In the genomic region with DNA sequence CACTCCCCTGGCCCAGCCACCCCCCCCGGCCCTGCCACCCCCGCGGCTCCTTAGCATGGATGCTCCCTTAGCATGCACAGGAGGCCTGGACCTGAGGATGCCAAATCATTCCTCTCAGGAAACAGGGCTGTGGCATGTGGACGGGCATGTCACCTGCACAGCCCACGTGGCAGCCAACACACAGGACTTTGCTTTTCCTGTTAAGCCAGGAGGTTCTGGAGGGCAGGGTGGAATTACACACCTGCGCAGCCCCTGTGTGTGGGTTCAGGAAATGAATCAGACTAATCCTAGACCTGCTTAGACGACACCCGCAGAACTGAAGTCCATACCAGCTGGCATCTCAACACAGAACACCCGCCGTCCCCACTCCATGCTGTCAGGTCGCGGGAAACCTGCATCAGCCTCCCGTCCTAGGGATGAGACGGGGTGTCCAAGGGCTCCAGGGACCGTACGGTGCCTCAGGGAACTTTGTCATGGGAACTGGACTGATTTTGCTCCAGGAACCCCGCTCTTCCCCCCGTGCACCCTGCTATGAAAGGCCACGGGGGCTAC, we compare ENCODE assay signal across 29 cellular contexts. TPM values are rescaled to one million over a fixed set of nuclear protein-coding genes. Genes with fewer than 3 reads are reported as not detected.
DNase-seq lines count a peak whose midpoint lies in the region; ATAC-seq and TF ChIP-seq lines count a peak whose summit lies in the region.
"Had no signal": no experiment of that assay in that cellular context is flagged by ENCODE, and none has a peak within 500 bp of the region (broad histone marks: within the 10 kb centered on the region; RNA-seq: fewer than 3 reads in every experiment).

No MANE protein-coding gene starts in this region.

- peak overlapping the region; percentile 31 for H3K27ac Mint-ChIP-seq in activated CD4-positive, alpha-beta T cell treated with anti-CD3 and anti-CD28 coated beads for 36 hours
- H3K27ac Mint-ChIP-seq in CD4-positive, alpha-beta memory T cell = peak overlapping the region in 5 of 7 donors; percentile 37 to 76 (median 60)
- peak overlapping the region; percentile 4 for H3K27ac Mint-ChIP-seq in dendritic cell treated with granulocyte-macrophage colony-stimulating factor and Interleukin-4, amounts not matched to agents 40 ng/mL and 50 ng/mL, for 4 days
- H3K27ac Mint-ChIP-seq: mesothelial cell of epicardium; T-helper 1 cell treated with Interleukin-12 subunit alpha and Interleukin-12 subunit beta and Interleukin-4 antibody, amounts not matched to agents 30 μg/mL and 1 μg/mL, for 36 hours had no signal

- no peak overlapping the region for H2AFZ ChIP-seq in osteoblast (ENCODE audit: low read length)

- CTCF ChIA-PET in activated CD4-positive, alpha-beta T cell treated with anti-CD3 and anti-CD28 coated beads for 36 hours (lab: Charles Lee) = interaction anchor here (0.5 to 0.8 kb wide), 2 partner anchors 30 to 165 kb away, joined by 3 read pairs; no protein-coding TSS in a partner anchor
- CTCF ChIA-PET in CD4-positive, alpha-beta memory T cell (lab: Charles Lee; ENCODE audit: partially characterized antibody) = no interaction called here

- no peak overlapping the region for H3K4me3 Mint-ChIP-seq in activated CD4-positive, alpha-beta T cell treated with anti-CD3 and anti-CD28 coated beads for 36 hours
- H3K4me3 Mint-ChIP-seq in CD4-positive, alpha-beta memory T cell = no peak overlapping the region
- no peak overlapping the region for H3K4me3 Mint-ChIP-seq in dendritic cell treated with granulocyte-macrophage colony-stimulating factor and Interleukin-4, amounts not matched to agents 40 ng/mL and 50 ng/mL, for 4 days
- H3K4me3 Mint-ChIP-seq: mesothelial cell of epicardium; naive thymus-derived CD4-positive, alpha-beta T cell; T-helper 1 cell treated with Interleukin-12 subunit alpha and Interleukin-12 subunit beta and Interleukin-4 antibody, amounts not matched to agents 30 μg/mL and 1 μg/mL, for 36 hours had no signal

- H3K36me3 Mint-ChIP-seq in activated CD4-positive, alpha-beta T cell treated with anti-CD3 and anti-CD28 coated beads for 36 hours (ENCODE audit: low read depth) = peaks cover 21% of the 10 kb centered on the region
- peaks cover 29 to 61% of the 10 kb centered on the region in 2 donors for H3K36me3 Mint-ChIP-seq in CD4-positive, alpha-beta memory T cell
- peaks cover 97% of the 10 kb centered on the region for H3K36me3 Mint-ChIP-seq in dendritic cell treated with granulocyte-macrophage colony-stimulating factor and Interleukin-4, amounts not matched to agents 40 ng/mL and 50 ng/mL, for 4 days (ENCODE audit: low read depth)

- H3K4me2 ChIP-seq in osteoblast (ENCODE audit: insufficient read depth, low read length) = no peak overlapping the region

- H3K4me1 Mint-ChIP-seq in activated CD4-positive, alpha-beta T cell treated with anti-CD3 and anti-CD28 coated beads for 36 hours = peaks cover 43% of the 10 kb centered on the region
- H3K4me1 Mint-ChIP-seq in CD4-positive, alpha-beta memory T cell = peaks cover 26 to 77% (median 54%) of the 10 kb centered on the region in 4 donors
- H3K4me1 Mint-ChIP-seq in dendritic cell treated with granulocyte-macrophage colony-stimulating factor and Interleukin-4, amounts not matched to agents 40 ng/mL and 50 ng/mL, for 4 days (ENCODE audit: low read depth) = peaks cover 67% of the 10 kb centered on the region

- no peaks in the 10 kb centered on the region for H3K27me3 ChIP-seq in CD4-positive, alpha-beta memory T cell (ENCODE audit: insufficient read depth, low read length)
- H3K27me3 ChIP-seq in osteoblast (ENCODE audit: insufficient read depth, low read length) = no peaks in the 10 kb centered on the region
- H3K27me3 ChIP-seq: spleen, tibial nerve had no signal

- DNase-seq in activated CD4-positive, alpha-beta T cell treated with anti-CD3 and anti-CD28 coated beads for 36 hours = no peak
- DNase-seq in activated CD4-positive, alpha-beta T cell treated with anti-CD3 and anti-CD28 coated beads, Interleukin-2, amount 50 U/mL, for 4 hours = no peak
- no peak for DNase-seq in CD4-positive, alpha-beta memory T cell
- peak; percentile 10 for DNase-seq in osteoblast (ENCODE audit: insufficient read length, low spot score, missing footprints)
- no peak for DNase-seq in stimulated activated CD4-positive, alpha-beta T cell treated with anti-CD3 and anti-CD28 coated beads, Interleukin-12 subunit alpha, Interleukin-12 subunit beta, amount 100 ng/mL, for 4 hours
- no peak for DNase-seq in GOT3 (lab: John Stamatoyannopoulos, UW)
- DNase-seq: activated naive CD4-positive, alpha-beta T cell treated with anti-CD3 and anti-CD28 coated beads, Interleukin-2, amount 50 U/mL, for 16 hours; activated T-cell treated with anti-CD3 and anti-CD28 coated beads, Interleukin-2, amount 50 U/mL, for 48 hours; anterior cingulate cortex; central memory CD4-positive, alpha-beta T cell; DND-41; head of caudate nucleus; left colon; naive thymus-derived CD4-positive, alpha-beta T cell; NCI-H1092; NCI-H1930; NCI-H526 treated with DMSO at 0.1 percent for 48 hours; spleen; stimulated activated CD4-positive, alpha-beta T cell treated with anti-CD3 and anti-CD28 coated beads, Interleukin-4, amount 100 ng/mL, for 1 hour; stimulated activated naive CD4-positive, alpha-beta T cell had no signal

- H3K36me3 ChIP-seq in CD4-positive, alpha-beta memory T cell (ENCODE audit: insufficient read depth, low read length) = peaks cover 39% of the 10 kb centered on the region
- H3K36me3 ChIP-seq in osteoblast (ENCODE audit: insufficient read depth, low read length) = peaks cover 11% of the 10 kb centered on the region

- no peaks in the 10 kb centered on the region for H3K9me3 Mint-ChIP-seq in activated CD4-positive, alpha-beta T cell treated with anti-CD3 and anti-CD28 coated beads for 36 hours (ENCODE audit: low read depth)
- peaks cover 0 to 1% (median 0%) of the 10 kb centered on the region in 8 donors for H3K9me3 Mint-ChIP-seq in CD4-positive, alpha-beta memory T cell
- H3K9me3 Mint-ChIP-seq in dendritic cell treated with granulocyte-macrophage colony-stimulating factor and Interleukin-4, amounts not matched to agents 40 ng/mL and 50 ng/mL, for 4 days = no peaks in the 10 kb centered on the region
- H3K9me3 Mint-ChIP-seq: mesothelial cell of epicardium; naive thymus-derived CD4-positive, alpha-beta T cell; T-helper 1 cell treated with Interleukin-12 subunit alpha and Interleukin-12 subunit beta and Interleukin-4 antibody, amounts not matched to agents 30 μg/mL and 1 μg/mL, for 36 hours had no signal

- no peak overlapping the region for H3K27ac ChIP-seq in CD4-positive, alpha-beta memory T cell (ENCODE audit: low read depth, low read length)
- H3K27ac ChIP-seq in osteoblast (ENCODE audit: low read depth, low read length) = no peak overlapping the region
- H3K27ac ChIP-seq: 22Rv1, epithelial cell of prostate, HL-60, spleen, tibial nerve had no signal

- no peaks in the 10 kb centered on the region for H3K27me3 Mint-ChIP-seq in activated CD4-positive, alpha-beta T cell treated with anti-CD3 and anti-CD28 coated beads for 36 hours
- no peaks in the 10 kb centered on the region for H3K27me3 Mint-ChIP-seq in CD4-positive, alpha-beta memory T cell
- H3K27me3 Mint-ChIP-seq in dendritic cell treated with granulocyte-macrophage colony-stimulating factor and Interleukin-4, amounts not matched to agents 40 ng/mL and 50 ng/mL, for 4 days = no peaks in the 10 kb centered on the region
- H3K27me3 Mint-ChIP-seq: naive thymus-derived CD4-positive, alpha-beta T cell had no signal

- peaks cover 51% of the 10 kb centered on the region for H3K4me1 ChIP-seq in CD4-positive, alpha-beta memory T cell (ENCODE audit: insufficient read depth, low read length)
- no peaks in the 10 kb centered on the region for H3K4me1 ChIP-seq in osteoblast (ENCODE audit: insufficient read depth, low read length)

- ATAC-seq in activated CD4-positive, alpha-beta T cell treated with anti-CD3 and anti-CD28 coated beads for 36 hours = no peak
- no peak for ATAC-seq in GM21737 (IDR thresholded peaks at IDR 0.05; ENCODE audit: unreplicated experiment)
- ATAC-seq: left colon; naive thymus-derived CD4-positive, alpha-beta T cell had no signal

- no peaks in the 10 kb centered on the region for H3K9me3 ChIP-seq in CD4-positive, alpha-beta memory T cell (ENCODE audit: control insufficient read depth in 1 of 2, low read length in 2 of 2)
- no peaks in the 10 kb centered on the region for H3K9me3 ChIP-seq in osteoblast (ENCODE audit: low read depth, low read length)
- H3K9me3 ChIP-seq: spleen, tibial nerve had no signal

- no peak overlapping the region for H3K4me3 ChIP-seq in CD4-positive, alpha-beta memory T cell (ENCODE audit: low read length in 2 of 2)
- H3K4me3 ChIP-seq in osteoblast (ENCODE audit: insufficient read depth, low read length) = no peak overlapping the region
- H3K4me3 ChIP-seq: GM12878, spleen, tibial nerve had no signal

- H4K20me1 ChIP-seq in osteoblast (ENCODE audit: insufficient read depth, low read length) = peaks cover 41% of the 10 kb centered on the region

- TF ChIP-seq CTCF in osteoblast (IDR thresholded peaks at IDR 0.05; ENCODE audit: extremely low read depth, low read depth, low read length) = no peak

- intact Hi-C loops in activated CD4-positive, alpha-beta T cell treated with anti-CD3 and anti-CD28 coated beads for 36 hours (cut with DNase I, micrococcal nuclease) = no loop called here
- intact Hi-C loops in CD4-positive, alpha-beta memory T cell (cut with micrococcal nuclease) = no loop called here
- intact Hi-C loops in dendritic cell treated with granulocyte-macrophage colony-stimulating factor and Interleukin-4, amounts not matched to agents 40 ng/mL and 50 ng/mL, for 4 days (cut with micrococcal nuclease) = no loop called here

- POLR2A ChIA-PET in activated CD4-positive, alpha-beta T cell treated with anti-CD3 and anti-CD28 coated beads for 36 hours (lab: Charles Lee) = no interaction called here
- POLR2A ChIA-PET in CD4-positive, alpha-beta memory T cell (lab: Charles Lee; ENCODE audit: partially characterized antibody) = interaction anchor here (0.9 kb wide), 1 partner anchor 35 kb away, joined by 5 read pairs; the partner anchor contains the start of gene TBC1D22A

- H3K79me2 ChIP-seq in osteoblast (ENCODE audit: insufficient read depth, low read length) = peaks cover 85% of the 10 kb centered on the region

RNA-seq across cellular contexts. Expression of gene CERK, which starts 10.2 kb away (rescaled TPM):
- 10 to 100 TPM; 27.0 to 32.8 TPM for total RNA-seq in activated CD4-positive, alpha-beta T cell treated with anti-CD3 and anti-CD28 coated beads for 36 hours
- total RNA-seq in CD4-positive, alpha-beta memory T cell = 100 to 1,000 TPM; 161 to 164 TPM
- 100 to 1,000 TPM in 1 of 2 donors, 10 to 100 TPM in 1; 91.2 to 111 TPM for polyA plus RNA-seq in CD4-positive, alpha-beta memory T cell
- 27.7 and 28.2 TPM in 2 replicates for total RNA-seq in osteoblast

RNA-seq across cellular contexts. Expression of gene TBC1D22A, which starts 34.6 kb away (rescaled TPM):
- total RNA-seq in activated CD4-positive, alpha-beta T cell treated with anti-CD3 and anti-CD28 coated beads for 36 hours = 10 to 100 TPM; 36.0 to 38.0 TPM
- total RNA-seq in CD4-positive, alpha-beta memory T cell = 10 to 100 TPM; 49.0 to 49.2 TPM
- polyA plus RNA-seq in CD4-positive, alpha-beta memory T cell = 10 to 100 TPM; 20.6 to 24.4 TPM
- 17.7 and 18.9 TPM in 2 replicates for total RNA-seq in osteoblast

Comparison
In these comparisons a context has a peak if more than half of its experiments do, and no peak if none do; other contexts are left out.
1. H3K27ac Mint-ChIP-seq: peak in every context shown above with its lines; median percentile 60 in CD4-positive, alpha-beta memory T cell; 31 in activated CD4-positive, alpha-beta T cell treated with anti-CD3 and anti-CD28 coated beads for 36 hours; 4 in dendritic cell treated with granulocyte-macrophage colony-stimulating factor and Interleukin-4, amounts not matched to agents 40 ng/mL and 50 ng/mL, for 4 days.